ENCODE assay signal across 12 cellular contexts in the genomic region with DNA sequence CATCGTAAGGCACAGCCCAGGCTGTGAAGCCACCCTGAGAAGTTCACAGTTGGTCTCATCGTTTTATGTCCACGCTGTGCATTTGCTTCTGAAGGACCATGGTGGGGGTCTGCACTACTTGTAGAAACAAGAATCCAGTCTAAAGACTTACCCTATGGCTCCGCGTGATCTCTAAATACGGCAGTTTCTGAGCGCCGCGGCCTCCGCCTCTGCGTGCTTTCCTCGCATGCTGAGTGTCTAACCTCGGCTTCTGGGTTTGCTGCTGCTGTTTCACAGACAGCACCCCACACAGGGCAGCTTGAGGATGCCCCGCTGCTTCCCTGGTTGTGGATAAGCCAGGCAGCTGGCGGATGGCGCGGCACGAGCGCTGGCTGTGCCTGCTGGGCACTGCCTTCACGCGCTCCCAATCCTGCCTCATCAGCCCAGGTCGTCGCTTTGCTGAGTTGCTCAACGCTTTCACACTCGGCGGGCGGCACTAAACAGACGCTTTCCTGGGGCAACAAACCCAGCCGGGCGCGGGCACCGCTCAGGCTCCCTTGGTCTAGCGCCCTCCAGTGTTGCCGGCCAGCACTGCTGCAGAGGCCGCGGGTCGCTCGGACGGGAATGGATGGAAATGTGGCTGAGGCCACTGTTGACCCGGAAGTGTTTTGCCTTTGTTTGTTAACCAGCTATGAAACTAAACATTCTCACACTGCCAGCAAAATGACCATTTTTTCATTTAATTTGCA. TPM values are rescaled to one million over a fixed set of nuclear protein-coding genes. Genes with fewer than 3 reads are reported as not detected.
DNase-seq lines count a peak whose midpoint lies in the region; ATAC-seq and TF ChIP-seq lines count a peak whose summit lies in the region.
"Had no signal": no experiment of that assay in that cellular context is flagged by ENCODE, and none has a peak within 500 bp of the region (broad histone marks: within the 10 kb centered on the region; RNA-seq: fewer than 3 reads in every experiment).

No MANE protein-coding gene starts in this region.

- peaks cover 15% of the 10 kb centered on the region for H3K27me3 ChIP-seq in hepatocyte

- no peak overlapping the region for H3K4me3 ChIP-seq in hepatocyte
- H3K4me3 ChIP-seq: skin epidermis had no signal

- H3K9me3 Mint-ChIP-seq in activated B cell treated with CpG ODN at 0.5 μM for 24 hours: peaks cover 3% of the 10 kb centered on the region
- peaks cover 2% of the 10 kb centered on the region for H3K9me3 Mint-ChIP-seq in activated CD4-positive, alpha-beta T cell treated with anti-CD3 and anti-CD28 coated beads, Interleukin-2, amount 10 ng/mL, durations not matched to agents 7 days and 5 days

- no peaks in the 10 kb centered on the region for H3K9me2 ChIP-seq in hepatocyte (replicated peaks; ENCODE audit: insufficient read depth)

- no peak overlapping the region for H2AFZ ChIP-seq in hepatocyte

- no peak for DNase-seq in GM10266 (ENCODE audit: extremely low spot score)
- DNase-seq in activated B cell treated with CpG ODN at 0.5 μM for 24 hours: peak; percentile 11
- no peak for DNase-seq in hepatocyte (ENCODE audit: low spot score)
- peak; percentile 60 for DNase-seq in posterior vena cava (ENCODE audit: low spot score)
- no peak for DNase-seq in activated CD4-positive, alpha-beta T cell treated with anti-CD3 and anti-CD28 coated beads, Interleukin-2, amount 10 ng/mL, durations not matched to agents 7 days and 5 days
- no peak for DNase-seq in NCI-H226
- DNase-seq: NCI-H2107 had no signal

- peaks cover 19% of the 10 kb centered on the region for H3K27me3 Mint-ChIP-seq in activated B cell treated with CpG ODN at 0.5 μM for 24 hours
- peaks cover 11% of the 10 kb centered on the region for H3K27me3 Mint-ChIP-seq in activated CD4-positive, alpha-beta T cell treated with anti-CD3 and anti-CD28 coated beads, Interleukin-2, amount 10 ng/mL, durations not matched to agents 7 days and 5 days

- no peak for ATAC-seq in activated B cell treated with CpG ODN at 0.5 μM for 24 hours (ENCODE audit: low read depth)
- no peak for ATAC-seq in GM19351 (IDR thresholded peaks at IDR 0.05; ENCODE audit: unreplicated experiment)
- ATAC-seq: esophagus mucosa had no signal

- H3K36me3 ChIP-seq in hepatocyte (replicated peaks; ENCODE audit: insufficient read depth, low read depth): no peaks in the 10 kb centered on the region

- peaks cover 6% of the 10 kb centered on the region for H3K4me1 ChIP-seq in hepatocyte (ENCODE audit: insufficient read depth)

- H3K9me3 ChIP-seq in hepatocyte (ENCODE audit: low read depth): no peaks in the 10 kb centered on the region

- no peak overlapping the region for H3K27ac ChIP-seq in hepatocyte
- H3K27ac ChIP-seq: skin epidermis had no signal

- TF ChIP-seq CTCF in GM10266 (IDR thresholded peaks at IDR 0.05; ENCODE audit: control insufficient read depth, insufficient read depth, low read depth, missing control alignments) (peak; percentile 4), activated B cell treated with CpG ODN at 0.5 μM for 24 hours (IDR thresholded peaks at IDR 0.05) (no peak), hepatocyte (IDR thresholded peaks at IDR 0.05; ENCODE audit: poor library complexity) (peak; percentile 45)

- intact Hi-C loops in activated B cell treated with CpG ODN at 0.5 μM for 24 hours (cut with micrococcal nuclease) (no loop called here), posterior vena cava (cut with DNase I) (no loop called here)

- POLR2A ChIA-PET in activated B cell treated with CpG ODN at 0.5 μM for 24 hours (lab: Charles Lee): no interaction called here
- POLR2A ChIA-PET in activated CD4-positive, alpha-beta T cell treated with anti-CD3 and anti-CD28 coated beads, Interleukin-2, amount 10 ng/mL, durations not matched to agents 7 days and 5 days (lab: Charles Lee): no interaction called here

- H3K4me3 Mint-ChIP-seq in activated B cell treated with CpG ODN at 0.5 μM for 24 hours: no peak overlapping the region
- H3K4me3 Mint-ChIP-seq in activated CD4-positive, alpha-beta T cell treated with anti-CD3 and anti-CD28 coated beads, Interleukin-2, amount 10 ng/mL, durations not matched to agents 7 days and 5 days: no peak overlapping the region
- H3K4me3 Mint-ChIP-seq: memory B cell had no signal

- H4K20me1 ChIP-seq in hepatocyte (ENCODE audit: insufficient read depth, poor library complexity, severe bottlenecking): no peaks in the 10 kb centered on the region

- H3K36me3 Mint-ChIP-seq in activated B cell treated with CpG ODN at 0.5 μM for 24 hours (ENCODE audit: low read depth): no peaks in the 10 kb centered on the region
- H3K36me3 Mint-ChIP-seq in activated CD4-positive, alpha-beta T cell treated with anti-CD3 and anti-CD28 coated beads, Interleukin-2, amount 10 ng/mL, durations not matched to agents 7 days and 5 days (ENCODE audit: low read depth): peaks cover 2% of the 10 kb centered on the region
- H3K36me3 Mint-ChIP-seq: IgD-negative memory B cell had no signal

- no peak overlapping the region for H3K27ac Mint-ChIP-seq in activated B cell treated with CpG ODN at 0.5 μM for 24 hours
- no peak overlapping the region for H3K27ac Mint-ChIP-seq in activated CD4-positive, alpha-beta T cell treated with anti-CD3 and anti-CD28 coated beads, Interleukin-2, amount 10 ng/mL, durations not matched to agents 7 days and 5 days
- H3K27ac Mint-ChIP-seq: memory B cell had no signal

- H3K4me2 ChIP-seq in hepatocyte: no peak overlapping the region

- CTCF ChIA-PET in activated B cell treated with CpG ODN at 0.5 μM for 24 hours (lab: Charles Lee): no interaction called here
- CTCF ChIA-PET in activated CD4-positive, alpha-beta T cell treated with anti-CD3 and anti-CD28 coated beads, Interleukin-2, amount 10 ng/mL, durations not matched to agents 7 days and 5 days (lab: Charles Lee): no interaction called here

- WGBS in hepatocyte (ENCODE audit: low lambda C conversion rate, missing lambda C conversion rate): 65% methylated on average over 40 of the region's 40 CpGs

- peaks cover 9% of the 10 kb centered on the region for H3K4me1 Mint-ChIP-seq in activated B cell treated with CpG ODN at 0.5 μM for 24 hours
- H3K4me1 Mint-ChIP-seq in activated CD4-positive, alpha-beta T cell treated with anti-CD3 and anti-CD28 coated beads, Interleukin-2, amount 10 ng/mL, durations not matched to agents 7 days and 5 days: peaks cover 2% of the 10 kb centered on the region

- no peaks in the 10 kb centered on the region for H3K79me2 ChIP-seq in hepatocyte

RNA-seq across cellular contexts. Expression of a gene that starts 39.2 kb away (rescaled TPM):
- 4.2 and 5.6 TPM in 2 replicates for total RNA-seq in activated B cell treated with CpG ODN at 0.5 μM for 24 hours
- total RNA-seq in hepatocyte: 23.1 and 28.1 TPM in 2 replicates
- 27.8 and 34.0 TPM in 2 replicates for polyA plus RNA-seq in hepatocyte
- 10 to 100 TPM; 16.2 to 20.7 TPM for total RNA-seq in posterior vena cava
- total RNA-seq in activated CD4-positive, alpha-beta T cell treated with anti-CD3 and anti-CD28 coated beads, Interleukin-2, amount 10 ng/mL, durations not matched to agents 7 days and 5 days: 10 to 100 TPM; 10.5 to 10.6 TPM

RNA-seq across cellular contexts. Expression of a gene that starts 57.4 kb away (rescaled TPM):
- total RNA-seq in activated B cell treated with CpG ODN at 0.5 μM for 24 hours: 0.15 TPM in 1 of 2 replicates, not detected in the other
- 11.9 and 12.6 TPM in 2 replicates for total RNA-seq in hepatocyte
- 9.0 and 9.1 TPM in 2 replicates for polyA plus RNA-seq in hepatocyte
- under 1 TPM in 1 of 2 donors, not detected in 1; 0.14 TPM for total RNA-seq in posterior vena cava
- total RNA-seq in activated CD4-positive, alpha-beta T cell treated with anti-CD3 and anti-CD28 coated beads, Interleukin-2, amount 10 ng/mL, durations not matched to agents 7 days and 5 days: under 1 TPM; 0.17 to 0.48 TPM
- total RNA-seq: esophagus mucosa had no signal

Comparison
In these comparisons a context has a peak if more than half of its experiments do, and no peak if none do; other contexts are left out.
1. DNase-seq: peak in activated B cell treated with CpG ODN at 0.5 μM for 24 hours (single experiment) and posterior vena cava (single experiment); none in GM10266 (single experiment), hepatocyte (single experiment), activated CD4-positive, alpha-beta T cell treated with anti-CD3 and anti-CD28 coated beads, Interleukin-2, amount 10 ng/mL, durations not matched to agents 7 days and 5 days (single experiment) and NCI-H226 (single experiment).